8 cellular contexts compared by ENCODE assay signal in the genomic region with DNA sequence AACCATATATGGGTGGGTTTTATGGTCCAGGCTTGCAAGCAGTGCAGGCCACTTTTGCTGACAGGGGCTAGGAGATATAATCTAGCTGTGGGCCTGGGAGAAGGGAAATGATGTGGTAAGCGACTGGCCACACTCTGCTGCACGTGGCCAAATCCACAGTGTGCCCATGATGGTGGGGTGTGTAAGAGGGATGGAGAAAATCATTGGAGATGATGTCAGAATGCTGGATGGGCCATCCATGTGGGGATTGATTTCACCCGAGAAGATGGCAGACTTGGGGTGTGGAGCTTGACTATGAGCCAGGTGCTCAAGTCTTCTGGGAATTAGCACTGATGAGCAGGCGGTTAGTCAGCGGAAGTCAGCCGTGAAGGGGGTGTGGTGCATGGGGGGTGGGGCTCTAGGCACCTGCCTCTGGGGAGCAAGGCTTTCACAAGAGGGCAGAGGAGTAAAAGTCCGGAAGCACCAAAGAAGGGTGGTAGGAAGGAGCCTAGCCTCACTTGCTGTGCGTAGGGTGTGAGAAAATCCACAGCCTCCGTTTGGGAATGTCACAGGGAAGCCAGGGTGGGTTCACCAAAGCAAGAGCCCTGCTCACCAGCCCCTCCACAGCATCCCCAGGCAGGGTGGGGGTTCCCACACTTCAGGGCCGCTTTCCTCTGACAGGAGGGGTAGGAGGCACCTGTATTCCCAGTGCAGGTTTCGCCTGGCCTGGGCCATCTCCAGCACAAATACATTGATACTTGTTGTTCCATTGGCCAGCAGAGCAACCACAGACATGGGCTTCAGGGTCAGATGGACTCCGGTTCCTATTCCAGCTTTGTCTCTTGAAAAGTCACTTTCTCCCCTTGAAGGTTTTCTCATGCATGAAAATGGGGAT. TPM values are rescaled to one million over a fixed set of nuclear protein-coding genes. Genes with fewer than 3 reads are reported as not detected.
A peak's percentile ranks its signal among the peaks of the same experiment; 100 is the strongest.
DNase-seq lines count a peak whose midpoint lies in the region; ATAC-seq and TF ChIP-seq lines count a peak whose summit lies in the region.

No MANE protein-coding gene starts in this region.

- H3K9me3 Mint-ChIP-seq in IgD-negative memory B cell, result peaks cover 0 to 1% (median 0%) of the 10 kb centered on the region in 3 donors
- H3K9me3 Mint-ChIP-seq in activated T-cell treated with anti-CD3 and anti-CD28 coated beads, Interleukin-2, amount 50 U/mL, for 72 hours, result no peaks in the 10 kb centered on the region

- WGBS in mammary epithelial cell (ENCODE audit: low coverage, missing lambda C conversion rate), result 77% methylated on average over 9 of the region's 12 CpGs
- 87 to 96% methylated on average over 12 of the region's 12 CpGs for WGBS in heart right ventricle, 2 donors

- H3K79me2 ChIP-seq in mammary epithelial cell (ENCODE audit: insufficient read depth, low read length), result no peaks in the 10 kb centered on the region

- H3K36me3 ChIP-seq in mammary epithelial cell (ENCODE audit: insufficient read depth, low read length), result no peaks in the 10 kb centered on the region
- H3K36me3 ChIP-seq in heart right ventricle, result peaks cover 0 to 11% (median 0%) of the 10 kb centered on the region in 9 donors
- H3K36me3 ChIP-seq in lower lobe of right lung, result peaks cover 7% of the 10 kb centered on the region

- CTCF ChIA-PET in GM10248 (lab: Yijun Ruan, JAX), result interaction anchor here (0.7 to 4.1 kb wide), 9 partner anchors 8 to 200 kb away, joined by 3 to 23 read pairs (median 4); no protein-coding TSS in a partner anchor
- CTCF ChIA-PET in mammary epithelial cell (lab: Charles Lee; ENCODE audit: low non-redundant PET), result no interaction called here

- peak; percentile 77 for DNase-seq in GM10248 (ENCODE audit: extremely low spot score)
- DNase-seq in mammary epithelial cell, result peak; percentile 75
- no peak for DNase-seq in heart right ventricle
- no peak for DNase-seq in activated T-cell treated with anti-CD3 and anti-CD28 coated beads, Interleukin-2, amount 50 U/mL, for 72 hours
- no peak for DNase-seq in lower lobe of right lung
- no peak for DNase-seq in iPS-NIHi7 (ENCODE audit: extremely low spot score)

- no peaks in the 10 kb centered on the region for H4K20me1 ChIP-seq in mammary epithelial cell (ENCODE audit: insufficient read depth, low read length)

- no peaks in the 10 kb centered on the region for H3K36me3 Mint-ChIP-seq in IgD-negative memory B cell
- H3K36me3 Mint-ChIP-seq in activated T-cell treated with anti-CD3 and anti-CD28 coated beads, Interleukin-2, amount 50 U/mL, for 72 hours (ENCODE audit: insufficient read depth in 2 of 2), result no peaks in the 10 kb centered on the region

- no peak overlapping the region for H3K9ac ChIP-seq in mammary epithelial cell (ENCODE audit: insufficient read depth, low read length)

- H3K9me3 ChIP-seq in mammary epithelial cell (replicated peaks; ENCODE audit: insufficient read depth, low read length) (no peaks in the 10 kb centered on the region), heart right ventricle (no peaks in the 10 kb centered on the region), lower lobe of right lung (no peaks in the 10 kb centered on the region)

- no peak overlapping the region for H3K4me3 ChIP-seq in mammary epithelial cell (replicated peaks in 1 of 3; ENCODE audit: insufficient read depth in 1 of 3, low read depth in 2 of 3, low read length in 3 of 3)
- H3K4me3 ChIP-seq in heart right ventricle, result no peak overlapping the region
- no peak overlapping the region for H3K4me3 ChIP-seq in lower lobe of right lung

- H2AFZ ChIP-seq in mammary epithelial cell (ENCODE audit: low read depth, low read length), result peak overlapping the region; percentile 26

- dilution Hi-C loops in mammary epithelial cell (cut with HindIII; ENCODE audit: low sequenced_read_pairs), result no loop called here

- no TSS peak for BruUV-seq in mammary epithelial cell (replicated peaks; lab: Mats Ljungman, UMichigan)

- no peaks in the 10 kb centered on the region for H3K27me3 ChIP-seq in mammary epithelial cell (ENCODE audit: insufficient read depth, low read length)
- H3K27me3 ChIP-seq in heart right ventricle, result no peaks in the 10 kb centered on the region
- no peaks in the 10 kb centered on the region for H3K27me3 ChIP-seq in lower lobe of right lung (ENCODE audit: low read depth)

- H3K4me1 ChIP-seq in mammary epithelial cell (ENCODE audit: insufficient read depth, low read length) (peaks cover 9% of the 10 kb centered on the region), heart right ventricle (peaks cover 0 to 35% (median 24%) of the 10 kb centered on the region in 9 donors), lower lobe of right lung (peaks cover 8% of the 10 kb centered on the region)

- POLR2A ChIA-PET in GM10248 (lab: Yijun Ruan, JAX), result interaction anchor here (0.6 to 0.7 kb wide), 4 partner anchors 12 to 27 kb away, joined by 3 to 7 read pairs (median 6); no protein-coding TSS in a partner anchor

- no peaks in the 10 kb centered on the region for H3K27me3 Mint-ChIP-seq in IgD-negative memory B cell
- no peaks in the 10 kb centered on the region for H3K27me3 Mint-ChIP-seq in activated T-cell treated with anti-CD3 and anti-CD28 coated beads, Interleukin-2, amount 50 U/mL, for 72 hours (ENCODE audit: low read depth)

- peak; percentile 81 for ATAC-seq in GM21529 (IDR thresholded peaks at IDR 0.05; ENCODE audit: unreplicated experiment)
- ATAC-seq in heart right ventricle, result no peak
- no peak for ATAC-seq in activated T-cell treated with anti-CD3 and anti-CD28 coated beads, Interleukin-2, amount 50 U/mL, for 72 hours (replicated peaks in 1 of 2)
- ATAC-seq in lower lobe of right lung, result no peak

- intact Hi-C loops in mammary epithelial cell (cut with micrococcal nuclease), result no loop called here
- intact Hi-C loops in heart right ventricle (cut with DNase I), result no loop called here
- intact Hi-C loops in lower lobe of right lung (cut with DNase I), result no loop called here

- TF ChIP-seq CTCF in GM10248 (IDR thresholded peaks at IDR 0.05; ENCODE audit: control extremely low read depth, extremely low read depth, low read depth, missing control alignments) (no peak), mammary epithelial cell (conservative IDR thresholded peaks at IDR 0.05 in 1 of 2, IDR thresholded peaks at IDR 0.05 in 1 of 2; ENCODE audit: extremely low read depth in 1 of 2, insufficient read depth in 1 of 2, low read depth in 1 of 2, low read length in 2 of 2) (no peak), heart right ventricle (IDR thresholded peaks at IDR 0.05) (no peak), lower lobe of right lung (IDR thresholded peaks at IDR 0.05) (no peak)

- H3K4me2 ChIP-seq in mammary epithelial cell (ENCODE audit: insufficient read depth, low read depth, low read length), result no peak overlapping the region

- H3K27ac ChIP-seq in mammary epithelial cell (ENCODE audit: insufficient read depth, low read depth, low read length) (no peak overlapping the region), heart right ventricle (no peak overlapping the region), lower lobe of right lung (no peak overlapping the region)

- H3K27ac Mint-ChIP-seq in IgD-negative memory B cell, result peak overlapping the region; percentile 20 to 72 (median 71)
- no peak overlapping the region for H3K27ac Mint-ChIP-seq in activated T-cell treated with anti-CD3 and anti-CD28 coated beads, Interleukin-2, amount 50 U/mL, for 72 hours

- H3K4me3 Mint-ChIP-seq in IgD-negative memory B cell, result peak overlapping the region in 3 of 4 donors; percentile 2 to 84 (median 45)
- H3K4me3 Mint-ChIP-seq in activated T-cell treated with anti-CD3 and anti-CD28 coated beads, Interleukin-2, amount 50 U/mL, for 72 hours, result no peak overlapping the region

- in situ Hi-C loops in mammary epithelial cell (cut with MboI; ENCODE audit: low sequenced_read_pairs in 2 of 2), result no loop called here

- H3K4me1 Mint-ChIP-seq in IgD-negative memory B cell, result peaks cover 27 to 33% (median 27%) of the 10 kb centered on the region in 3 donors
- peaks cover 11% of the 10 kb centered on the region for H3K4me1 Mint-ChIP-seq in activated T-cell treated with anti-CD3 and anti-CD28 coated beads, Interleukin-2, amount 50 U/mL, for 72 hours (ENCODE audit: low read depth)

RNA-seq across cellular contexts. Expression of gene ANGPTL2, which starts 44.5 kb away (rescaled TPM):
- 0.08 TPM for polyA plus RNA-seq in IgD-negative memory B cell
- total RNA-seq in mammary epithelial cell, result 1 to 10 TPM in 1 of 2 donors, not detected in 1; 1.5 TPM
- polyA plus RNA-seq in mammary epithelial cell, result not detected
- polyA minus RNA-seq in mammary epithelial cell, result not detected
- 10 to 100 TPM; 24.2 to 73.5 (median 45.2) TPM for total RNA-seq in heart right ventricle
- polyA plus RNA-seq in heart right ventricle, result 10 to 100 TPM; 16.2 to 22.6 TPM
- total RNA-seq in activated T-cell treated with anti-CD3 and anti-CD28 coated beads, Interleukin-2, amount 50 U/mL, for 72 hours, result not detected
- total RNA-seq in lower lobe of right lung, result 11.4 TPM

Comparison
In these comparisons a context has a peak if more than half of its experiments do, and no peak if none do; other contexts are left out.
1. DNase-seq: peak in GM10248 (single experiment) and mammary epithelial cell (single experiment); none in heart right ventricle (0 of 2), activated T-cell treated with anti-CD3 and anti-CD28 coated beads, Interleukin-2, amount 50 U/mL, for 72 hours (0 of 2), lower lobe of right lung (single experiment) and iPS-NIHi7 (single experiment).
2. H3K4me3 Mint-ChIP-seq: peak in IgD-negative memory B cell (3 of 4); none in activated T-cell treated with anti-CD3 and anti-CD28 coated beads, Interleukin-2, amount 50 U/mL, for 72 hours (0 of 2).